8 cellular contexts compared by ENCODE assay signal in genomic region chr6:2988076-2988425, GRCh38. TPM values are rescaled to one million over a fixed set of nuclear protein-coding genes. Genes with fewer than 3 reads are reported as not detected.
A peak's percentile ranks its signal among the peaks of the same experiment; 100 is the strongest.
DNase-seq lines count a peak whose midpoint lies in the region; ATAC-seq, FAIRE-seq and TF ChIP-seq lines count a peak whose summit lies in the region.

No MANE protein-coding gene starts in this region.

- no peaks in the 10 kb centered on the region for H3K27me3 ChIP-seq in thoracic aorta (replicated peaks; ENCODE audit: insufficient read depth)

- H3K36me3 ChIP-seq in kidney (ENCODE audit: control insufficient read depth in 1 of 2, insufficient read depth in 2 of 2, low read length in 2 of 2) (no peaks in the 10 kb centered on the region), thoracic aorta (no peaks in the 10 kb centered on the region)

- intact Hi-C loops in kidney (cut with DNase I): no loop called here

- H3K9me3 ChIP-seq in kidney (ENCODE audit: control insufficient read depth in 1 of 2, low read length in 2 of 2) (no peaks in the 10 kb centered on the region), thoracic aorta (no peaks in the 10 kb centered on the region)

- H3K4me1 ChIP-seq in kidney (ENCODE audit: control insufficient read depth in 1 of 2, insufficient read depth in 1 of 2, low read depth in 1 of 2, low read length in 2 of 2) (peaks cover 6% of the 10 kb centered on the region in 2 donors), thoracic aorta (ENCODE audit: control insufficient read depth in 1 of 2, low read depth in 2 of 2) (peaks cover 6 to 22% of the 10 kb centered on the region in 2 donors)

- peaks cover 27% of the 10 kb centered on the region for H3K4me1 Mint-ChIP-seq in activated CD4-positive, alpha-beta T cell treated with anti-CD3 and anti-CD28 coated beads, Interleukin-2, amount 10 ng/mL, durations not matched to agents 7 days and 5 days
- peaks cover 31% of the 10 kb centered on the region for H3K4me1 Mint-ChIP-seq in activated naive CD8-positive, alpha-beta T cell (ENCODE audit: low read depth)

- peaks cover 10% of the 10 kb centered on the region for H3K27me3 Mint-ChIP-seq in activated CD4-positive, alpha-beta T cell treated with anti-CD3 and anti-CD28 coated beads, Interleukin-2, amount 10 ng/mL, durations not matched to agents 7 days and 5 days
- H3K27me3 Mint-ChIP-seq in activated naive CD8-positive, alpha-beta T cell: no peaks in the 10 kb centered on the region

- peak overlapping the region; percentile 95 for H3K27ac Mint-ChIP-seq in activated CD4-positive, alpha-beta T cell treated with anti-CD3 and anti-CD28 coated beads, Interleukin-2, amount 10 ng/mL, durations not matched to agents 7 days and 5 days
- peak overlapping the region; percentile 92 for H3K27ac Mint-ChIP-seq in activated naive CD8-positive, alpha-beta T cell

- H3K4me3 Mint-ChIP-seq in activated CD4-positive, alpha-beta T cell treated with anti-CD3 and anti-CD28 coated beads, Interleukin-2, amount 10 ng/mL, durations not matched to agents 7 days and 5 days: peak overlapping the region; percentile 87
- H3K4me3 Mint-ChIP-seq in activated naive CD8-positive, alpha-beta T cell: peak overlapping the region; percentile 93

- peaks cover 1% of the 10 kb centered on the region for H3K36me3 Mint-ChIP-seq in activated CD4-positive, alpha-beta T cell treated with anti-CD3 and anti-CD28 coated beads, Interleukin-2, amount 10 ng/mL, durations not matched to agents 7 days and 5 days (ENCODE audit: low read depth)
- no peaks in the 10 kb centered on the region for H3K36me3 Mint-ChIP-seq in activated naive CD8-positive, alpha-beta T cell

- no peaks in the 10 kb centered on the region for H3K9me3 Mint-ChIP-seq in activated CD4-positive, alpha-beta T cell treated with anti-CD3 and anti-CD28 coated beads, Interleukin-2, amount 10 ng/mL, durations not matched to agents 7 days and 5 days
- H3K9me3 Mint-ChIP-seq in activated naive CD8-positive, alpha-beta T cell (ENCODE audit: low read depth): no peaks in the 10 kb centered on the region

- peak overlapping the region in 1 of 2 donors; percentile 99 for H3K9ac ChIP-seq in kidney (ENCODE audit: low read length in 2 of 2)

- TF ChIP-seq CTCF in kidney (IDR thresholded peaks at IDR 0.05; ENCODE audit: borderline replicate concordance, extremely low read depth, insufficient read depth) (no peak), thoracic aorta (IDR thresholded peaks at IDR 0.05) (no peak)

- no peak for DNase-seq in activated CD4-positive, alpha-beta T cell treated with anti-CD3 and anti-CD28 coated beads, Interleukin-2, amount 10 ng/mL, durations not matched to agents 7 days and 5 days
- no peak for DNase-seq in activated CD4-positive, alpha-beta T cell treated with anti-CD3 and anti-CD28 coated beads for 48 hours
- DNase-seq in kidney (no peak), thoracic aorta (ENCODE audit: low spot score) (no peak), SHP77 (lab: John Stamatoyannopoulos, UW) (no peak), RKO (ENCODE audit: low spot score) (no peak), C1 segment of cervical spinal cord (lab: John Stamatoyannopoulos, UW) (no peak)

- no peak for ATAC-seq in thoracic aorta (ENCODE audit: insufficient number of reproducible peaks, low FRiP score, low read depth)

- H3K4me3 ChIP-seq in kidney (ENCODE audit: low read length in 2 of 2): peak overlapping the region; percentile 92 to 98
- peak overlapping the region; percentile 71 for H3K4me3 ChIP-seq in thoracic aorta

- no peak for FAIRE-seq in kidney (lab: Jason Lieb, UNC)

- POLR2A ChIA-PET in activated CD4-positive, alpha-beta T cell treated with anti-CD3 and anti-CD28 coated beads, Interleukin-2, amount 10 ng/mL, durations not matched to agents 7 days and 5 days (lab: Charles Lee): no interaction called here

- CTCF ChIA-PET in activated CD4-positive, alpha-beta T cell treated with anti-CD3 and anti-CD28 coated beads, Interleukin-2, amount 10 ng/mL, durations not matched to agents 7 days and 5 days (lab: Charles Lee): interaction anchor here (0.9 to 7.9 kb wide), 14 partner anchors 12 to 219 kb away, joined by 3 to 56 read pairs (median 4); partner anchors contain the start of genes NQO2 and SERPINB6

- peak overlapping the region; percentile 98 to 100 for H3K27ac ChIP-seq in kidney (ENCODE audit: low read depth in 2 of 2, low read length in 2 of 2)
- peak overlapping the region; percentile 82 to 92 for H3K27ac ChIP-seq in thoracic aorta

RNA-seq across cellular contexts. Expression of gene NQO2, which starts 11.6 kb away (rescaled TPM):
- 10 to 100 TPM; 37.5 to 43.2 TPM for total RNA-seq in activated CD4-positive, alpha-beta T cell treated with anti-CD3 and anti-CD28 coated beads, Interleukin-2, amount 10 ng/mL, durations not matched to agents 7 days and 5 days
- total RNA-seq in kidney (37.0 TPM), thoracic aorta (10 to 100 TPM; 23.0 to 25.7 TPM)
- 291 TPM for polyA plus RNA-seq in kidney (ENCODE audit: insufficient read depth, low read depth, low replicate concordance)

RNA-seq across cellular contexts. Expression of gene SERPINB6, which starts 16.7 kb away (rescaled TPM):
- total RNA-seq in activated CD4-positive, alpha-beta T cell treated with anti-CD3 and anti-CD28 coated beads, Interleukin-2, amount 10 ng/mL, durations not matched to agents 7 days and 5 days: 10 to 100 TPM in 1 of 2 experiments, 1 to 10 TPM in 1; 9.1 to 14.3 TPM
- total RNA-seq in kidney (136 TPM), thoracic aorta (100 to 1,000 TPM; 161 to 180 TPM)
- 212 TPM for polyA plus RNA-seq in kidney (ENCODE audit: insufficient read depth, low read depth, low replicate concordance)
